ENCODE assay signal across 15 cellular contexts in genomic region chr3:29318251-29318650, GRCh38. TPM values are rescaled to one million over a fixed set of nuclear protein-coding genes. Genes with fewer than 3 reads are reported as not detected.
DNase-seq lines count a peak whose midpoint lies in the region; TF ChIP-seq lines count a peak whose summit lies in the region.
"Had no signal": no experiment of that assay in that cellular context is flagged by ENCODE, and none has a peak within 500 bp of the region (broad histone marks: within the 10 kb centered on the region; RNA-seq: fewer than 3 reads in every experiment).

No MANE protein-coding gene starts in this region.

- H3K27me3 ChIP-seq in OCI-LY1 (ENCODE audit: insufficient read depth, low read length) = no peaks in the 10 kb centered on the region
- H3K27me3 ChIP-seq in hepatocyte = no peaks in the 10 kb centered on the region
- H3K27me3 ChIP-seq in rectal smooth muscle tissue (ENCODE audit: control insufficient read depth, insufficient read depth, low read length) = no peaks in the 10 kb centered on the region
- H3K27me3 ChIP-seq: Peyer's patch had no signal

- peaks cover 82% of the 10 kb centered on the region for H3K79me2 ChIP-seq in OCI-LY1 (ENCODE audit: insufficient read depth, low read length)
- peaks cover 74% of the 10 kb centered on the region for H3K79me2 ChIP-seq in hepatocyte

- 83% methylated on average over 3 of the region's 3 CpGs for WGBS in hepatocyte (ENCODE audit: low lambda C conversion rate, missing lambda C conversion rate)

- H3K9ac ChIP-seq in OCI-LY1 (ENCODE audit: low read length) (no peak overlapping the region; the same call in 1 of the 2 replicates), rectal smooth muscle tissue (ENCODE audit: low read length) (no peak overlapping the region)

- H3K4me2 ChIP-seq in OCI-LY1 (ENCODE audit: low read length) (peak overlapping the region; percentile 73; the same call in 1 of the 2 replicates), hepatocyte (peak overlapping the region; percentile 17)

- H4K20me1 ChIP-seq in OCI-LY1 (ENCODE audit: insufficient read depth, low read length) (no peaks in the 10 kb centered on the region), hepatocyte (ENCODE audit: insufficient read depth, poor library complexity, severe bottlenecking) (no peaks in the 10 kb centered on the region)

- H3F3A ChIP-seq in OCI-LY1 (ENCODE audit: insufficient read depth, low read length) = 0 out of 2 replicates have a peak, but pooled peaks cover 6% of the 10 kb centered on the region

- peak; percentile 87 for DNase-seq in ACHN
- DNase-seq in hepatocyte (ENCODE audit: low spot score) = no peak
- no peak for DNase-seq in amygdala (lab: John Stamatoyannopoulos, UW)
- no peak for DNase-seq in erythroblast (lab: John Stamatoyannopoulos, UW)
- DNase-seq in NCI-H128 (lab: John Stamatoyannopoulos, UW; ENCODE audit: unreplicated experiment) = no peak
- no peak for DNase-seq in NCI-H2029 treated with DMSO at 0.1 percent for 48 hours (lab: John Stamatoyannopoulos, UW)
- DNase-seq: Caco-2, DMS53, NCI-H1417 treated with DMSO at 0.1 percent for 48 hours, NCI-H2107, Peyer's patch, SHP77 had no signal

- H2AFZ ChIP-seq in OCI-LY1 (ENCODE audit: low read length) = no peak overlapping the region
- H2AFZ ChIP-seq in hepatocyte = no peak overlapping the region

- TF ChIP-seq CTCF in OCI-LY1 (IDR thresholded peaks at IDR 0.05; ENCODE audit: low read length) = no peak
- TF ChIP-seq CTCF in hepatocyte (IDR thresholded peaks at IDR 0.05; ENCODE audit: poor library complexity) = no peak

- H3K27ac ChIP-seq in OCI-LY1 (ENCODE audit: low read depth, low read length, poor library complexity, severe bottlenecking) = peak overlapping the region; percentile 92
- H3K27ac ChIP-seq in hepatocyte = no peak overlapping the region
- H3K27ac ChIP-seq in rectal smooth muscle tissue (ENCODE audit: low read depth, low read length) = peak overlapping the region; percentile 45
- H3K27ac ChIP-seq: Peyer's patch had no signal

- H3K4me1 ChIP-seq in OCI-LY1 (ENCODE audit: insufficient read depth, low read length, severe bottlenecking) (peaks cover 100% of the 10 kb centered on the region), hepatocyte (ENCODE audit: insufficient read depth) (peaks cover 4% of the 10 kb centered on the region), rectal smooth muscle tissue (ENCODE audit: control insufficient read depth, insufficient read depth, low read length) (peaks cover 19% of the 10 kb centered on the region)
- H3K4me1 ChIP-seq: Caco-2, Peyer's patch had no signal

- H3K9me3 ChIP-seq in OCI-LY1 (ENCODE audit: low read length) (no peaks in the 10 kb centered on the region), hepatocyte (ENCODE audit: low read depth) (no peaks in the 10 kb centered on the region)
- H3K9me3 ChIP-seq: Caco-2, Peyer's patch had no signal

- TF ChIP-seq POLR2A in erythroblast (IDR thresholded peaks at IDR 0.05; ENCODE audit: low read length) = no peak

- H3K9me2 ChIP-seq in OCI-LY1 (ENCODE audit: low read depth, low read length) = no peaks in the 10 kb centered on the region
- no peaks in the 10 kb centered on the region for H3K9me2 ChIP-seq in hepatocyte (replicated peaks; ENCODE audit: insufficient read depth)

- H3K36me3 ChIP-seq in OCI-LY1 (ENCODE audit: insufficient read depth, low read length) = no peaks in the 10 kb centered on the region
- no peaks in the 10 kb centered on the region for H3K36me3 ChIP-seq in hepatocyte (replicated peaks; ENCODE audit: insufficient read depth, low read depth)
- no peaks in the 10 kb centered on the region for H3K36me3 ChIP-seq in rectal smooth muscle tissue (ENCODE audit: control insufficient read depth, insufficient read depth, low read length)
- H3K36me3 ChIP-seq: Peyer's patch had no signal

- H3K4me3 ChIP-seq in OCI-LY1 (ENCODE audit: low read depth, low read length, poor library complexity, severe bottlenecking) = peak overlapping the region; percentile 46
- H3K4me3 ChIP-seq in hepatocyte = no peak overlapping the region
- no peak overlapping the region for H3K4me3 ChIP-seq in rectal smooth muscle tissue (ENCODE audit: low read length)
- H3K4me3 ChIP-seq: Peyer's patch had no signal

- in situ Hi-C loops in ACHN (cut with HindIII; ENCODE audit: low pct_ligation_motif_present, low pct_unique_long_range_greater_than_20kb, low sequenced_read_pairs) = no loop called here

RNA-seq across cellular contexts. Expression of gene RBMS3, which starts 37.4 kb away (rescaled TPM):
- 31.4 and 37.1 TPM in 2 replicates for total RNA-seq in hepatocyte
- polyA plus RNA-seq in hepatocyte = 32.6 and 34.9 TPM in 2 replicates
- polyA plus RNA-seq: CD14-positive monocyte had no signal
